In the genomic region with DNA sequence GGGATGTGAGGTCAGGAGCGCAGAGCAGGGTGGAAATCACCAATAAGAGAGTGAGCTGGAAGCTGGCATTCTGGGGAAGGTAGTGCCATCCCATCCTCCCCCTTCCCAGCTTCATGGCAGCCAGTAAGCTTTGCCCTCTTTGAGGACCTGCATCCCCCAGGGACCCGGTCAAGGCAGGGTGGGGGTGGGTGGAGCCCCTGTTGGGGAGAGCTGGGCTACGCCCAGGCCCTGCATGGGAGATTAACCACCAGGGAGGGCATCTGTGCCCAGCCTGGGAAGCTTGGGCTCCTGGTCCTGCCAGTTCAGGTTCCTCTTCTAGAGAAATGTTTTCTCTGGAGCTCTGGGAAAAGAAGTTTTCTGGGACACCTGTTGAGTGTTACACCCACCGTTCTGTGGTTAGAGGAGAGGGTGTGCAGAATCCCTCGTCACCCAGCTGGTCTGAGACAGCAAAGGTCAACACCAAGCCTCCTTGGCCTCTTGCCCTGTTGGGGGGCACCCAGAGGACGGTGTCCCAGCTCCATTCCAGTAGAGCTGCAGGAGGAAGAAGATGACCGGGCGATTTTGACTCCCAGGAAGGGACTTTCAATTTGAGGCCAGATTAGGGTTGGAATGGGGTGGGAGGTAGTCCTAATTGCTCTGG, we compare ENCODE assay signal across 21 cellular contexts. TPM values are rescaled to one million over a fixed set of nuclear protein-coding genes. Genes with fewer than 3 reads are reported as not detected.
DNase-seq lines count a peak whose midpoint lies in the region; ATAC-seq and TF ChIP-seq lines count a peak whose summit lies in the region.
"Had no signal": no experiment of that assay in that cellular context is flagged by ENCODE, and none has a peak within 500 bp of the region (broad histone marks: within the 10 kb centered on the region; RNA-seq: fewer than 3 reads in every experiment).

No MANE protein-coding gene starts in this region.

- intact Hi-C loops in body of pancreas (cut with DNase I): no loop called here
- intact Hi-C loops in upper lobe of right lung (cut with DNase I): no loop called here

- ATAC-seq in body of pancreas: peak; percentile 9
- no peak for ATAC-seq in upper lobe of right lung
- ATAC-seq in GM18511 (IDR thresholded peaks at IDR 0.05; ENCODE audit: unreplicated experiment): no peak
- ATAC-seq: Right ventricle myocardium inferior had no signal

- H3K9me3 ChIP-seq in body of pancreas (no peaks in the 10 kb centered on the region), neural progenitor cell (ENCODE audit: low read depth) (no peaks in the 10 kb centered on the region), upper lobe of right lung (no peaks in the 10 kb centered on the region)
- H3K9me3 ChIP-seq: BLaER1 treated with 17β-estradiol and CSF1 and Interleukin-3, amounts not matched to agents 10 nM and 100 nM had no signal

- no peak overlapping the region for H3K4me2 ChIP-seq in neural progenitor cell
- H3K4me2 ChIP-seq: BLaER1 treated with 17β-estradiol and CSF1 and Interleukin-3, amounts not matched to agents 10 nM and 100 nM had no signal

- H3K79me2 ChIP-seq in neural progenitor cell (ENCODE audit: low read depth): no peaks in the 10 kb centered on the region

- no peaks in the 10 kb centered on the region for H3K36me3 Mint-ChIP-seq in neural progenitor cell
- H3K36me3 Mint-ChIP-seq: CD8-positive, alpha-beta memory T cell had no signal

- H3K27ac ChIP-seq in body of pancreas (peak overlapping the region; percentile 38 to 73 (median 59)), neural progenitor cell (no peak overlapping the region), upper lobe of right lung (no peak overlapping the region)
- H3K27ac ChIP-seq: BLaER1 treated with 17β-estradiol and CSF1 and Interleukin-3, amounts not matched to agents 10 nM and 100 nM had no signal

- peaks cover 12% of the 10 kb centered on the region for H3K27me3 Mint-ChIP-seq in neural progenitor cell (ENCODE audit: insufficient read depth, low read depth)
- H3K27me3 Mint-ChIP-seq: CD8-positive, alpha-beta memory T cell had no signal

- H3K4me1 Mint-ChIP-seq in neural progenitor cell: peaks cover 7% of the 10 kb centered on the region

- H3K4me3 Mint-ChIP-seq in neural progenitor cell: no peak overlapping the region
- H3K4me3 Mint-ChIP-seq: CD8-positive, alpha-beta memory T cell; HFFc6 had no signal

- no peak overlapping the region for H2AFZ ChIP-seq in neural progenitor cell (replicated peaks)

- TF ChIP-seq POLR2A in body of pancreas (IDR thresholded peaks at IDR 0.05): no peak

- H3F3A ChIP-seq in neural progenitor cell (ENCODE audit: low read depth): no peaks in the 10 kb centered on the region

- no peak overlapping the region for H3K9ac ChIP-seq in neural progenitor cell
- H3K9ac ChIP-seq: BLaER1 treated with 17β-estradiol and CSF1 and Interleukin-3, amounts not matched to agents 10 nM and 100 nM had no signal

- H3K4me3 ChIP-seq in body of pancreas: no peak overlapping the region
- no peak overlapping the region for H3K4me3 ChIP-seq in neural progenitor cell
- no peak overlapping the region for H3K4me3 ChIP-seq in upper lobe of right lung
- H3K4me3 ChIP-seq: BLaER1 treated with 17β-estradiol and CSF1 and Interleukin-3, amounts not matched to agents 10 nM and 100 nM had no signal

- H3K4me1 ChIP-seq in body of pancreas: peaks cover 64% of the 10 kb centered on the region
- H3K4me1 ChIP-seq in neural progenitor cell: peaks cover 11% of the 10 kb centered on the region
- no peaks in the 10 kb centered on the region for H3K4me1 ChIP-seq in upper lobe of right lung
- H3K4me1 ChIP-seq: BLaER1 treated with 17β-estradiol and CSF1 and Interleukin-3, amounts not matched to agents 10 nM and 100 nM had no signal

- DNase-seq in activated CD8-positive, alpha-beta memory T cell treated with anti-CD3 and anti-CD28 coated beads for 24 hours: peak; percentile 48
- no peak for DNase-seq in activated CD8-positive, alpha-beta memory T cell treated with anti-CD3 and anti-CD28 coated beads, Interleukin-2, amount 50 U/mL, for 4 hours
- peak; percentile 34 to 63 (median 56) for DNase-seq in body of pancreas
- DNase-seq in neural progenitor cell (ENCODE audit: low spot score): no peak
- peak; percentile 55 for DNase-seq in upper lobe of right lung
- DNase-seq in SHP77 treated with DMSO at 0.1 percent for 48 hours (lab: John Stamatoyannopoulos, UW): no peak
- DNase-seq in NCI-H2171 treated with DMSO at 0.1 percent for 48 hours (lab: John Stamatoyannopoulos, UW): no peak
- DNase-seq: 8988T; CD8-positive, alpha-beta memory T cell; HFFc6; Kasumi-1; NCI-H1417; NCI-H1694 treated with DMSO at 0.1 percent for 48 hours; NCI-H2081 treated with DMSO at 0.1 percent for 48 hours; NCI-H446 treated with DMSO at 0.1 percent for 48 hours; NCI-H526 treated with DMSO at 0.1 percent for 48 hours; OCI-M1 had no signal

- TF ChIP-seq CTCF in body of pancreas (IDR thresholded peaks at IDR 0.05): no peak
- TF ChIP-seq CTCF in neural progenitor cell (IDR thresholded peaks at IDR 0.05): no peak
- TF ChIP-seq CTCF in upper lobe of right lung (IDR thresholded peaks at IDR 0.05): no peak

- H3K9me3 Mint-ChIP-seq in neural progenitor cell: no peaks in the 10 kb centered on the region
- H3K9me3 Mint-ChIP-seq: CD8-positive, alpha-beta memory T cell; HFFc6 had no signal

- 50 to 56% methylated on average over 3 to 8 of the region's 8 CpGs for WGBS in body of pancreas, 2 donors

- peak overlapping the region; percentile 7 for H3K27ac Mint-ChIP-seq in neural progenitor cell
- H3K27ac Mint-ChIP-seq: HFFc6 had no signal

- H3K36me3 ChIP-seq in body of pancreas (replicated peaks in 1 of 2; ENCODE audit: insufficient read depth in 1 of 2, low read depth in 2 of 2) (no peaks in the 10 kb centered on the region), neural progenitor cell (no peaks in the 10 kb centered on the region), upper lobe of right lung (no peaks in the 10 kb centered on the region)
- H3K36me3 ChIP-seq: BLaER1 treated with 17β-estradiol and CSF1 and Interleukin-3, amounts not matched to agents 10 nM and 100 nM had no signal

- no peaks in the 10 kb centered on the region for H4K20me1 ChIP-seq in neural progenitor cell (ENCODE audit: low read depth)
- H4K20me1 ChIP-seq: BLaER1 treated with 17β-estradiol and CSF1 and Interleukin-3, amounts not matched to agents 10 nM and 100 nM had no signal

- no peaks in the 10 kb centered on the region for H3K27me3 ChIP-seq in body of pancreas
- no peaks in the 10 kb centered on the region for H3K27me3 ChIP-seq in neural progenitor cell
- H3K27me3 ChIP-seq in upper lobe of right lung: no peaks in the 10 kb centered on the region
- H3K27me3 ChIP-seq: BLaER1 treated with 17β-estradiol and CSF1 and Interleukin-3, amounts not matched to agents 10 nM and 100 nM had no signal

RNA-seq across cellular contexts. Expression of a gene that starts 30.1 kb away (rescaled TPM):
- 10 to 100 TPM; 30.0 to 39.7 TPM for total RNA-seq in body of pancreas
- 0.09 and 0.39 TPM in 2 replicates for total RNA-seq in neural progenitor cell (ENCODE audit: low replicate concordance)
- 13.7 TPM for total RNA-seq in upper lobe of right lung
- total RNA-seq: MCF 10A had no signal

Comparison
In these comparisons a context has a peak if more than half of its experiments do, and no peak if none do; other contexts are left out.
1. DNase-seq: peak in activated CD8-positive, alpha-beta memory T cell treated with anti-CD3 and anti-CD28 coated beads for 24 hours (single experiment), body of pancreas (4 of 4) and upper lobe of right lung (single experiment); none in activated CD8-positive, alpha-beta memory T cell treated with anti-CD3 and anti-CD28 coated beads, Interleukin-2, amount 50 U/mL, for 4 hours (single experiment), neural progenitor cell (single experiment), SHP77 treated with DMSO at 0.1 percent for 48 hours (single experiment) and NCI-H2171 treated with DMSO at 0.1 percent for 48 hours (single experiment).
2. H3K27ac ChIP-seq: peak in body of pancreas (4 of 4); none in neural progenitor cell (single experiment) and upper lobe of right lung (single experiment).
3. RNA of a gene that starts 30.1 kb away (total RNA-seq): 30.0 to 39.7 TPM in body of pancreas and 13.7 TPM in upper lobe of right lung (single experiment); 0.09 to 0.39 TPM in neural progenitor cell; every median in the first group is over 10 times any median in the second.